13 cellular contexts compared by ENCODE assay signal in the genomic region with DNA sequence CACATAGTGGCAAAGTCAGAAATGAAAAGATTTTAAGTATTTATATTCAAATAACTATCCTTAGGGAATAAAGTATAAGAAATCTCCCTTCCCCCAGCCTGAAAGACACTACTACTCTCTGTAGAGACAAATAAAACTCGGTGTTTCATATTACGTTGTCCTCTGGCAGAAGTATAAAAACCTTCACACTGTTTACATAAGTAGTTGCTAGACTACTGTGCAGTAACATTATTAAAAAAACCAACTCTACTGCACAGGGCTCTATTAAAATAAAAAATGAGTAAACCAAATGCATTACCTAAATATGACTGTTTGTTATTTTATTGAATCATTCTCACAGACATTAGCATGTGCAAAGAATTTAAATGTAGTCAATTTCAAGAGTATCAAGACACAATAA.
DNase-seq lines count a peak whose midpoint lies in the region; ATAC-seq, FAIRE-seq and TF ChIP-seq lines count a peak whose summit lies in the region.
"Had no signal": no experiment of that assay in that cellular context is flagged by ENCODE, and none has a peak within 500 bp of the region (broad histone marks: within the 10 kb centered on the region; RNA-seq: fewer than 3 reads in every experiment).

No MANE protein-coding gene starts in this region.

- POLR2A ChIA-PET in IMR-90 (lab: Charles Lee; ENCODE audit: unreplicated experiment) = no interaction called here

- no peaks in the 10 kb centered on the region for H3K9me2 ChIP-seq in MM.1S (replicated peaks; ENCODE audit: insufficient read depth, low read length)

- TF ChIP-seq RAD21 in IMR-90 (IDR thresholded peaks at IDR 0.05; ENCODE audit: low read length) = no peak

- H2AK5ac ChIP-seq in IMR-90 (ENCODE audit: low read depth, low read length) = no peak overlapping the region

- no peak overlapping the region for H4K8ac ChIP-seq in IMR-90 (ENCODE audit: low read depth in 2 of 2, low read length in 2 of 2)

- no peak overlapping the region for H4K91ac ChIP-seq in IMR-90 (ENCODE audit: insufficient read depth, low read depth, low read length)

- peaks cover 12% of the 10 kb centered on the region for H3K36me3 ChIP-seq in ACC112 (ENCODE audit: insufficient read depth, low read length)
- peaks cover 13% of the 10 kb centered on the region for H3K36me3 ChIP-seq in IMR-90 (ENCODE audit: control insufficient read depth, insufficient read depth, low read length)
- H3K36me3 ChIP-seq in mammary epithelial cell (ENCODE audit: insufficient read depth, low read length) = peaks cover 7% of the 10 kb centered on the region
- peaks cover 2 to 7% of the 10 kb centered on the region in 2 donors for H3K36me3 ChIP-seq in kidney (ENCODE audit: control insufficient read depth in 1 of 2, insufficient read depth in 2 of 2, low read length in 2 of 2)
- H3K36me3 ChIP-seq in MM.1S (replicated peaks; ENCODE audit: insufficient read depth, low read length) = no peaks in the 10 kb centered on the region; the same call in 1 of the 2 replicates

- H3K27me3 Mint-ChIP-seq in activated naive CD8-positive, alpha-beta T cell treated with anti-CD3 and anti-CD28 coated beads, Interleukin-2, amount 50 U/mL, for 24 hours = no peaks in the 10 kb centered on the region

- H3K4me3 ChIP-seq in ACC112 (ENCODE audit: low read depth, low read length) = no peak overlapping the region
- H3K4me3 ChIP-seq in IMR-90 (ENCODE audit: insufficient read depth, low read depth, low read length) = no peak overlapping the region
- H3K4me3 ChIP-seq in mammary epithelial cell (replicated peaks in 1 of 3; ENCODE audit: insufficient read depth in 1 of 3, low read depth in 2 of 3, low read length in 3 of 3) = no peak overlapping the region
- no peak overlapping the region for H3K4me3 ChIP-seq in kidney (ENCODE audit: low read length in 2 of 2)
- H3K4me3 ChIP-seq in MM.1S (ENCODE audit: low read length) = no peak overlapping the region
- H3K4me3 ChIP-seq: Peyer's patch had no signal

- H3K4me1 ChIP-seq in ACC112 (ENCODE audit: control insufficient read depth, insufficient read depth, low read length, unreplicated experiment) (peaks cover 16% of the 10 kb centered on the region), IMR-90 (ENCODE audit: control insufficient read depth, insufficient read depth, low read length) (no peaks in the 10 kb centered on the region), mammary epithelial cell (ENCODE audit: insufficient read depth, low read length) (no peaks in the 10 kb centered on the region), kidney (ENCODE audit: control insufficient read depth in 1 of 2, insufficient read depth in 1 of 2, low read depth in 1 of 2, low read length in 2 of 2) (peaks cover 0 to 3% of the 10 kb centered on the region in 2 donors), MM.1S (ENCODE audit: low read length) (no peaks in the 10 kb centered on the region)

- H3F3A ChIP-seq in MM.1S (ENCODE audit: insufficient read depth, low read length) = no peaks in the 10 kb centered on the region

- no peak overlapping the region for H4K5ac ChIP-seq in IMR-90 (ENCODE audit: low read depth, low read length)

- no peak overlapping the region for H2BK15ac ChIP-seq in IMR-90 (ENCODE audit: low read depth, low read length)

- TF ChIP-seq POLR2A in IMR-90 (IDR thresholded peaks at IDR 0.05; ENCODE audit: low read depth, low read length) = no peak

- H2BK5ac ChIP-seq in IMR-90 (ENCODE audit: low read depth, low read length, poor library complexity, severe bottlenecking) = no peak overlapping the region

- H3K9me1 ChIP-seq in IMR-90 (ENCODE audit: insufficient read depth, low read length) = 0 out of 2 replicates have a peak, but pooled peaks cover 2% of the 10 kb centered on the region

- no peak overlapping the region for H3K56ac ChIP-seq in IMR-90 (ENCODE audit: extremely low read depth, insufficient read depth, low read length)

- H2BK20ac ChIP-seq in IMR-90 (ENCODE audit: low read depth, low read length) = no peak overlapping the region

- H3K36me3 Mint-ChIP-seq in activated naive CD8-positive, alpha-beta T cell treated with anti-CD3 and anti-CD28 coated beads, Interleukin-2, amount 50 U/mL, for 24 hours (ENCODE audit: low read depth) = peaks cover 21% of the 10 kb centered on the region
- H3K36me3 Mint-ChIP-seq: natural killer cell had no signal

- H3K27ac ChIP-seq in ACC112 (ENCODE audit: low read depth, low read length) = peak overlapping the region; percentile 76
- no peak overlapping the region for H3K27ac ChIP-seq in IMR-90 (ENCODE audit: insufficient read depth, low read length)
- H3K27ac ChIP-seq in mammary epithelial cell (ENCODE audit: insufficient read depth, low read depth, low read length) = no peak overlapping the region
- no peak overlapping the region for H3K27ac ChIP-seq in kidney (ENCODE audit: low read depth in 2 of 2, low read length in 2 of 2)
- no peak overlapping the region for H3K27ac ChIP-seq in MM.1S (ENCODE audit: low read length)
- H3K27ac ChIP-seq: C4-2B, Peyer's patch had no signal

- H3K27me3 ChIP-seq in ACC112 (ENCODE audit: insufficient read depth, low read length) (no peaks in the 10 kb centered on the region), IMR-90 (ENCODE audit: control insufficient read depth, insufficient read depth, low read length) (no peaks in the 10 kb centered on the region), mammary epithelial cell (ENCODE audit: insufficient read depth, low read length) (no peaks in the 10 kb centered on the region), MM.1S (replicated peaks; ENCODE audit: insufficient read depth, low read length) (no peaks in the 10 kb centered on the region)
- H3K27me3 ChIP-seq: Peyer's patch had no signal

- H3K4ac ChIP-seq in IMR-90 (ENCODE audit: low read depth, low read length) = no peak overlapping the region

- H3K18ac ChIP-seq in IMR-90 (ENCODE audit: low read depth, low read length) = no peak overlapping the region

- DNase-seq in IMR-90 = peak; percentile 83
- DNase-seq in mammary epithelial cell = peak; percentile 55
- no peak for DNase-seq in kidney
- DNase-seq in activated naive CD8-positive, alpha-beta T cell treated with anti-CD3 and anti-CD28 coated beads, Interleukin-2, amount 50 U/mL, for 24 hours = no peak
- DNase-seq in MM.1S = no peak
- no peak for DNase-seq in hypothalamus (lab: John Stamatoyannopoulos, UW)
- DNase-seq: cortex of kidney; natural killer cell; Peyer's patch; stimulated activated naive CD4-positive, alpha-beta T cell treated with Interleukin-2 at 50 U/mL for 16 hours had no signal

- peaks cover 18% of the 10 kb centered on the region for H4K20me1 ChIP-seq in IMR-90 (ENCODE audit: insufficient read depth, low read length)
- H4K20me1 ChIP-seq in mammary epithelial cell (ENCODE audit: insufficient read depth, low read length) = no peaks in the 10 kb centered on the region
- no peaks in the 10 kb centered on the region for H4K20me1 ChIP-seq in MM.1S (ENCODE audit: insufficient read depth, low read length)

- peaks cover 15% of the 10 kb centered on the region for H3K4me1 Mint-ChIP-seq in activated naive CD8-positive, alpha-beta T cell treated with anti-CD3 and anti-CD28 coated beads, Interleukin-2, amount 50 U/mL, for 24 hours

- BruUV-seq in IMR-90 (replicated peaks; lab: Mats Ljungman, UMichigan) = no TSS peak
- no TSS peak for BruUV-seq in mammary epithelial cell (replicated peaks; lab: Mats Ljungman, UMichigan)

- no peak overlapping the region for H2AFZ ChIP-seq in ACC112 (ENCODE audit: low read length, unreplicated experiment)
- H2AFZ ChIP-seq in IMR-90 (replicated peaks; ENCODE audit: low read length, poor library complexity) = no peak overlapping the region
- no peak overlapping the region for H2AFZ ChIP-seq in mammary epithelial cell (ENCODE audit: low read depth, low read length)
- no peak overlapping the region for H2AFZ ChIP-seq in MM.1S (ENCODE audit: low read length)

- intact Hi-C loops in IMR-90 (cut with micrococcal nuclease) (no loop called here), mammary epithelial cell (cut with micrococcal nuclease) (loop anchor here (5.0 kb wide), 1 partner anchor 40 kb away; no protein-coding TSS in a partner anchor), kidney (cut with DNase I) (no loop called here)

- no peak overlapping the region for H2BK120ac ChIP-seq in IMR-90 (ENCODE audit: low read depth, low read length)

- H3K4me3 Mint-ChIP-seq in activated naive CD8-positive, alpha-beta T cell treated with anti-CD3 and anti-CD28 coated beads, Interleukin-2, amount 50 U/mL, for 24 hours = no peak overlapping the region
- H3K4me3 Mint-ChIP-seq: natural killer cell had no signal

- H3K9me3 ChIP-seq in IMR-90 (ENCODE audit: control insufficient read depth, insufficient read depth, low read length) (no peaks in the 10 kb centered on the region), mammary epithelial cell (replicated peaks; ENCODE audit: insufficient read depth, low read length) (no peaks in the 10 kb centered on the region), kidney (ENCODE audit: control insufficient read depth in 1 of 2, low read length in 2 of 2) (no peaks in the 10 kb centered on the region), MM.1S (replicated peaks; ENCODE audit: insufficient read depth, low read length) (no peaks in the 10 kb centered on the region)
- H3K9me3 ChIP-seq: Peyer's patch had no signal

- TF ChIP-seq CTCF in IMR-90 (conservative IDR thresholded peaks at IDR 0.05; ENCODE audit: low read depth, low read length) = no peak
- TF ChIP-seq CTCF in mammary epithelial cell (conservative IDR thresholded peaks at IDR 0.05 in 1 of 2, IDR thresholded peaks at IDR 0.05 in 1 of 2; ENCODE audit: extremely low read depth in 1 of 2, insufficient read depth in 1 of 2, low read depth in 1 of 2, low read length in 2 of 2) = no peak
- TF ChIP-seq CTCF in kidney (IDR thresholded peaks at IDR 0.05; ENCODE audit: borderline replicate concordance, extremely low read depth, insufficient read depth) = no peak
- no peak for TF ChIP-seq CTCF in MM.1S (IDR thresholded peaks at IDR 0.05; ENCODE audit: low read length)

- CTCF ChIA-PET in IMR-90 (lab: Yijun Ruan, JAX) = no interaction called here
- CTCF ChIA-PET in mammary epithelial cell (lab: Charles Lee; ENCODE audit: low non-redundant PET) = no interaction called here

- dilution Hi-C loops in IMR-90 (cut with HindIII; ENCODE audit: low sequenced_read_pairs, unreplicated experiment) = no loop called here
- dilution Hi-C loops in mammary epithelial cell (cut with HindIII; ENCODE audit: low sequenced_read_pairs) = no loop called here

- no peak overlapping the region for H3K23ac ChIP-seq in IMR-90 (ENCODE audit: low read depth, low read length)

- H3K9ac ChIP-seq in IMR-90 (ENCODE audit: low read depth, low read length) (no peak overlapping the region), mammary epithelial cell (ENCODE audit: insufficient read depth, low read length) (no peak overlapping the region), kidney (ENCODE audit: low read length in 2 of 2) (no peak overlapping the region), MM.1S (ENCODE audit: low read length) (no peak overlapping the region)

- WGBS in IMR-90 (ENCODE audit: extremely low coverage in 2 of 2, insufficient read length in 1 of 2), 2 experiments = no CpG with 5 or more reads among the region's 2 CpGs
- 47% methylated on average over 2 of the region's 2 CpGs for WGBS in mammary epithelial cell (ENCODE audit: low coverage, missing lambda C conversion rate)

- H3K79me1 ChIP-seq in IMR-90 (ENCODE audit: low read depth in 1 of 2, low read length in 2 of 2) = peaks cover 8 to 39% of the 10 kb centered on the region in 2 experiments

- H3K14ac ChIP-seq in IMR-90 (replicated peaks; ENCODE audit: low read depth, low read length) = no peak overlapping the region

- H3K9me3 Mint-ChIP-seq in activated naive CD8-positive, alpha-beta T cell treated with anti-CD3 and anti-CD28 coated beads, Interleukin-2, amount 50 U/mL, for 24 hours = no peaks in the 10 kb centered on the region
- H3K9me3 Mint-ChIP-seq: natural killer cell had no signal

- ATAC-seq in IMR-90 (ENCODE audit: low read depth) (peak; percentile 95), HG02973 (IDR thresholded peaks at IDR 0.05; ENCODE audit: unreplicated experiment) (no peak)
- ATAC-seq in activated naive CD8-positive, alpha-beta T cell treated with anti-CD3 and anti-CD28 coated beads, Interleukin-2, amount 50 U/mL, for 24 hours = no peak
- ATAC-seq: natural killer cell had no signal

- in situ Hi-C loops in IMR-90 (cut with MboI; ENCODE audit: low sequenced_read_pairs) (no loop called here), mammary epithelial cell (cut with MboI; ENCODE audit: low sequenced_read_pairs in 2 of 2) (no loop called here)

- H3K79me2 ChIP-seq in ACC112 (ENCODE audit: control insufficient read depth, insufficient read depth, low read length, unreplicated experiment) (peaks cover 46% of the 10 kb centered on the region), mammary epithelial cell (ENCODE audit: insufficient read depth, low read length) (peaks cover 56% of the 10 kb centered on the region), MM.1S (ENCODE audit: low read length) (peaks cover 27% of the 10 kb centered on the region)

- H2AK9ac ChIP-seq in IMR-90 (replicated peaks; ENCODE audit: low read depth, low read length, poor library complexity) = no peak overlapping the region

- H3K27ac Mint-ChIP-seq in activated naive CD8-positive, alpha-beta T cell treated with anti-CD3 and anti-CD28 coated beads, Interleukin-2, amount 50 U/mL, for 24 hours = no peak overlapping the region

- FAIRE-seq in kidney (lab: Jason Lieb, UNC) = peak; percentile 11

- H3K4me2 ChIP-seq in IMR-90 (ENCODE audit: low read depth, low read length) = peak overlapping the region; percentile 16; the same call in 1 of the 2 replicates
- no peak overlapping the region for H3K4me2 ChIP-seq in mammary epithelial cell (ENCODE audit: insufficient read depth, low read depth, low read length)
- no peak overlapping the region for H3K4me2 ChIP-seq in MM.1S (ENCODE audit: low read depth, low read length)

Comparison
In these comparisons a context has a peak if more than half of its experiments do, and no peak if none do; other contexts are left out.
1. DNase-seq: peak in IMR-90 (single experiment) and mammary epithelial cell (single experiment); none in kidney (single experiment), activated naive CD8-positive, alpha-beta T cell treated with anti-CD3 and anti-CD28 coated beads, Interleukin-2, amount 50 U/mL, for 24 hours (single experiment), MM.1S (single experiment) and hypothalamus (0 of 51).